12 cellular contexts compared by ENCODE assay signal in the genomic region with DNA sequence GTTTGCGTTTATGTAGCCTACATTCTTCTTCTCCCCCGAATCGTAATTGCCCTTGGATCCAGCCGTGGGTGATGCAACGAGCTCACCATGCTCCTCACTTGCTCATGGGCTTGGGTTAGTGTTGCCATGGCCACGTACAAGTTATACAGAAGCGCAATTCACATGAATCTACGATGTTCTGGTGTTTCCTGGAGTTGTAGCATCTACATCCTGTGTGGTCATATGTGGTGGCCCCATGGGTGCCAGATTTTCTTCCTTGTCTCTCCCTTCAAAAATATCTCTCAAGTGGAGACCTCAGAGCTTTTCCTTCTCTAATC.
DNase-seq lines count a peak whose midpoint lies in the region; ATAC-seq, FAIRE-seq and TF ChIP-seq lines count a peak whose summit lies in the region.
"Had no signal": no experiment of that assay in that cellular context is flagged by ENCODE, and none has a peak within 500 bp of the region (broad histone marks: within the 10 kb centered on the region; RNA-seq: fewer than 3 reads in every experiment).

No MANE protein-coding gene starts in this region.

- H3K27ac Mint-ChIP-seq in activated CD4-positive, alpha-beta T cell treated with anti-CD3 and anti-CD28 coated beads for 36 hours = peak overlapping the region; percentile 49
- peak overlapping the region; percentile 48 for H3K27ac Mint-ChIP-seq in astrocyte (ENCODE audit: unreplicated experiment)

- H2AFZ ChIP-seq in astrocyte (ENCODE audit: low read depth, low read length) = no peak overlapping the region

- CTCF ChIA-PET in activated CD4-positive, alpha-beta T cell treated with anti-CD3 and anti-CD28 coated beads for 36 hours (lab: Charles Lee) = interaction anchor here (0.6 kb wide), 1 partner anchor 127 kb away, joined by 3 read pairs; no protein-coding TSS in a partner anchor

- H3K4me3 Mint-ChIP-seq in activated CD4-positive, alpha-beta T cell treated with anti-CD3 and anti-CD28 coated beads for 36 hours = no peak overlapping the region
- no peak overlapping the region for H3K4me3 Mint-ChIP-seq in astrocyte (ENCODE audit: unreplicated experiment)

- H3K27ac ChIP-seq in astrocyte (ENCODE audit: low read depth, low read length) = peak overlapping the region; percentile 87

- ATAC-seq in activated CD4-positive, alpha-beta T cell treated with anti-CD3 and anti-CD28 coated beads for 36 hours = peak; percentile 94
- ATAC-seq in GM21390 (IDR thresholded peaks at IDR 0.05; ENCODE audit: unreplicated experiment) = no peak
- ATAC-seq in esophagus mucosa = no peak

- POLR2A ChIA-PET in activated CD4-positive, alpha-beta T cell treated with anti-CD3 and anti-CD28 coated beads for 36 hours (lab: Charles Lee) = no interaction called here

- no peak overlapping the region for H3K4me3 ChIP-seq in astrocyte (ENCODE audit: insufficient read depth, low read depth, low read length)

- peaks cover 5% of the 10 kb centered on the region for H3K36me3 Mint-ChIP-seq in activated CD4-positive, alpha-beta T cell treated with anti-CD3 and anti-CD28 coated beads for 36 hours (ENCODE audit: low read depth)
- peaks cover 17% of the 10 kb centered on the region for H3K36me3 Mint-ChIP-seq in astrocyte (ENCODE audit: low read depth, unreplicated experiment)

- intact Hi-C loops in activated CD4-positive, alpha-beta T cell treated with anti-CD3 and anti-CD28 coated beads for 36 hours (cut with DNase I, micrococcal nuclease) = loop anchor here (2.0 to 10.0 kb wide), 2 partner anchors 112 to 116 kb away; partner anchors contain the start of gene TLE4 (in 2 of the 2)

- no peaks in the 10 kb centered on the region for H3K9me3 ChIP-seq in astrocyte (ENCODE audit: insufficient read depth, low read depth, low read length)

- H3K27me3 Mint-ChIP-seq in activated CD4-positive, alpha-beta T cell treated with anti-CD3 and anti-CD28 coated beads for 36 hours = no peaks in the 10 kb centered on the region
- no peaks in the 10 kb centered on the region for H3K27me3 Mint-ChIP-seq in astrocyte (ENCODE audit: low read depth, unreplicated experiment)

- H3K4me2 ChIP-seq in astrocyte (ENCODE audit: low read length) = peak overlapping the region; percentile 68

- no peak for FAIRE-seq in astrocyte (lab: Jason Lieb, UNC)
- FAIRE-seq: A204.1 had no signal

- no peaks in the 10 kb centered on the region for H3K36me3 ChIP-seq in astrocyte (ENCODE audit: insufficient read depth, low read length)

- H3K4me1 Mint-ChIP-seq in activated CD4-positive, alpha-beta T cell treated with anti-CD3 and anti-CD28 coated beads for 36 hours = peaks cover 33% of the 10 kb centered on the region
- H3K4me1 Mint-ChIP-seq in astrocyte (ENCODE audit: low read depth, unreplicated experiment) = peaks cover 60% of the 10 kb centered on the region

- no peaks in the 10 kb centered on the region for H3K27me3 ChIP-seq in astrocyte (ENCODE audit: insufficient read depth, low read length)

- H3K4me1 ChIP-seq in astrocyte (ENCODE audit: insufficient read depth, low read length) = peaks cover 35% of the 10 kb centered on the region

- H3K79me2 ChIP-seq in astrocyte (ENCODE audit: insufficient read depth, low read length) = peaks cover 8% of the 10 kb centered on the region

- no peaks in the 10 kb centered on the region for H3K9me3 Mint-ChIP-seq in activated CD4-positive, alpha-beta T cell treated with anti-CD3 and anti-CD28 coated beads for 36 hours (ENCODE audit: low read depth)
- no peaks in the 10 kb centered on the region for H3K9me3 Mint-ChIP-seq in astrocyte (ENCODE audit: unreplicated experiment)

- DNase-seq in activated CD4-positive, alpha-beta T cell treated with anti-CD3 and anti-CD28 coated beads for 36 hours = peak; percentile 62
- DNase-seq in activated CD4-positive, alpha-beta T cell treated with anti-CD3 and anti-CD28 coated beads, Interleukin-2, amount 50 U/mL, for 48 hours = no peak
- DNase-seq in Kasumi-1 (lab: John Stamatoyannopoulos, UW) (peak; percentile 91 to 92), astrocyte (ENCODE audit: low read depth) (no peak), NOMO-1 treated with DMSO at 0.1 percent for 48 hours (lab: John Stamatoyannopoulos, UW; ENCODE audit: unreplicated experiment) (no peak)
- DNase-seq in stimulated activated CD8-positive, alpha-beta memory T cell treated with anti-CD3 and anti-CD28 coated beads, Interleukin-12 subunit alpha, Interleukin-12 subunit beta, amount 100 ng/mL, for 1 hour (ENCODE audit: low read depth) = peak; percentile 3
- DNase-seq: amniotic stem cell, left cardiac atrium, NCI-H526 had no signal

- no peak for TF ChIP-seq CTCF in astrocyte (IDR thresholded peaks at IDR 0.05; ENCODE audit: insufficient read depth, low read depth, low read length)

- H4K20me1 ChIP-seq in astrocyte (ENCODE audit: insufficient read depth, low read length) = peaks cover 7% of the 10 kb centered on the region

- peak overlapping the region; percentile 30 for H3K9ac ChIP-seq in astrocyte (ENCODE audit: low read length)

Comparison
In these comparisons a context has a peak if more than half of its experiments do, and no peak if none do; other contexts are left out.
1. DNase-seq: peak in activated CD4-positive, alpha-beta T cell treated with anti-CD3 and anti-CD28 coated beads for 36 hours (single experiment), Kasumi-1 (2 of 2) and stimulated activated CD8-positive, alpha-beta memory T cell treated with anti-CD3 and anti-CD28 coated beads, Interleukin-12 subunit alpha, Interleukin-12 subunit beta, amount 100 ng/mL, for 1 hour (single experiment); none in activated CD4-positive, alpha-beta T cell treated with anti-CD3 and anti-CD28 coated beads, Interleukin-2, amount 50 U/mL, for 48 hours (0 of 2), astrocyte (single experiment) and NOMO-1 treated with DMSO at 0.1 percent for 48 hours (single experiment).